Comparison of ENCODE assay signal across 1 cellular context in genomic region chr16:742905-743304, GRCh38.
TF ChIP-seq lines count a peak whose summit lies in the region.

No MANE protein-coding gene starts in this region.

TF ChIP-seq in K562, 482 proteins besides CTCF, POLR2A, EP300 and RAD21:
- TF ChIP-seq BHLHE40 (IDR thresholded peaks at IDR 0.05; ENCODE audit: low read length) (peak; percentile 82), ZFX (CRISPR knock-in tag; IDR thresholded peaks at IDR 0.05) (0 out of 2 replicates have a peak, but pooled peaks have one; percentile 16), ZNF384 (IDR thresholded peaks at IDR 0.05; ENCODE audit: low read depth, low read length) (peak; percentile 76), MGA (IDR thresholded peaks at IDR 0.05) (peak; percentile 90), MAX (CRISPR knock-in tag; IDR thresholded peaks at IDR 0.05) (peak; percentile 63), DPF2 (IDR thresholded peaks at IDR 0.05) (0 out of 2 replicates have a peak, but pooled peaks have one; percentile 33), L3MBTL2 (IDR thresholded peaks at IDR 0.05) (peak; percentile 89), USF1 (CRISPR knock-in tag; IDR thresholded peaks at IDR 0.05) (peak; percentile 46), TCF3 (CRISPR knock-in tag; IDR thresholded peaks at IDR 0.05) (0 out of 2 replicates have a peak, but pooled peaks have one; percentile 28), CBFA2T3 (IDR thresholded peaks at IDR 0.05) (peak; percentile 24; the same call in 1 of the 2 replicates), E2F6 (IDR thresholded peaks at IDR 0.05; ENCODE audit: borderline replicate concordance in 1 of 2, extremely low read depth in 1 of 2, insufficient read depth in 1 of 2, insufficient read length in 1 of 2, low read depth in 1 of 2, low read length in 1 of 2, poor library complexity in 1 of 2, severe bottlenecking in 1 of 2) (peak in 1 of 2 experiments; percentile 32), BCOR (IDR thresholded peaks at IDR 0.05) (0 out of 2 replicates have a peak, but pooled peaks have one; percentile 22)
